ENCODE assay signal across 11 cellular contexts in genomic region chr11:69948256-69949141, GRCh38.
DNase-seq lines count a peak whose midpoint lies in the region; ATAC-seq and TF ChIP-seq lines count a peak whose summit lies in the region.
"Had no signal": no experiment of that assay in that cellular context is flagged by ENCODE, and none has a peak within 500 bp of the region (broad histone marks: within the 10 kb centered on the region; RNA-seq: fewer than 3 reads in every experiment).

No MANE protein-coding gene starts in this region.

- TF ChIP-seq CTCF in PC-3 (conservative IDR thresholded peaks at IDR 0.05; ENCODE audit: low read depth, low read length) (peak; percentile 42; the same call in 1 of the 2 replicates), osteoblast (IDR thresholded peaks at IDR 0.05; ENCODE audit: extremely low read depth, low read depth, low read length) (no peak), testis (IDR thresholded peaks at IDR 0.05) (no peak), OCI-LY7 (conservative IDR thresholded peaks at IDR 0.05; ENCODE audit: low read length) (no peak), glutamatergic neuron (IDR thresholded peaks at IDR 0.05; ENCODE audit: partially characterized antibody, unreplicated experiment) (no peak)

- no peaks in the 10 kb centered on the region for H4K20me1 ChIP-seq in PC-3 (ENCODE audit: low read length)
- no peaks in the 10 kb centered on the region for H4K20me1 ChIP-seq in osteoblast (ENCODE audit: insufficient read depth, low read length)
- no peaks in the 10 kb centered on the region for H4K20me1 ChIP-seq in OCI-LY7 (ENCODE audit: insufficient read depth, low read length)

- H3K36me3 Mint-ChIP-seq in glutamatergic neuron (ENCODE audit: unreplicated experiment) = no peaks in the 10 kb centered on the region

- peaks cover 45% of the 10 kb centered on the region for H3K4me1 ChIP-seq in PC-3 (ENCODE audit: insufficient read depth, low read length)
- peaks cover 13% of the 10 kb centered on the region for H3K4me1 ChIP-seq in osteoblast (ENCODE audit: insufficient read depth, low read length)
- H3K4me1 ChIP-seq in testis = no peaks in the 10 kb centered on the region
- H3K4me1 ChIP-seq in OCI-LY7 (ENCODE audit: insufficient read depth, low read length, poor library complexity, severe bottlenecking) = no peaks in the 10 kb centered on the region

- H3K27me3 Mint-ChIP-seq in glutamatergic neuron (ENCODE audit: unreplicated experiment) = peaks cover 5% of the 10 kb centered on the region

- CTCF ChIA-PET in PC-3 (lab: Charles Lee) (interaction anchor here (0.7 kb wide), 1 partner anchor 30 kb away, joined by 4 read pairs; no protein-coding TSS in a partner anchor), OCI-LY7 (lab: Charles Lee; ENCODE audit: unreplicated experiment) (no interaction called here)

- TF ChIP-seq POLR2A in testis (IDR thresholded peaks at IDR 0.05) = no peak

- peaks cover 5% of the 10 kb centered on the region for H3F3A ChIP-seq in PC-3 (ENCODE audit: low read length, unreplicated experiment)

- H3K79me2 ChIP-seq in PC-3 (ENCODE audit: low read length) (peaks cover 10% of the 10 kb centered on the region), osteoblast (ENCODE audit: insufficient read depth, low read length) (no peaks in the 10 kb centered on the region), OCI-LY7 (ENCODE audit: insufficient read depth, low read depth, low read length) (no peaks in the 10 kb centered on the region)

- H3K9me3 ChIP-seq in PC-3 (ENCODE audit: low read length) (no peaks in the 10 kb centered on the region), osteoblast (ENCODE audit: low read depth, low read length) (no peaks in the 10 kb centered on the region), testis (no peaks in the 10 kb centered on the region), OCI-LY7 (ENCODE audit: low read length) (no peaks in the 10 kb centered on the region)

- H3K4me3 ChIP-seq in PC-3 (ENCODE audit: low read length) (peak overlapping the region; percentile 11; the same call in 1 of the 2 replicates), osteoblast (ENCODE audit: insufficient read depth, low read length) (no peak overlapping the region), testis (no peak overlapping the region), OCI-LY7 (ENCODE audit: low read depth, low read length, poor library complexity, severe bottlenecking) (no peak overlapping the region)

- peak overlapping the region; percentile 93 for H3K9ac ChIP-seq in PC-3 (ENCODE audit: low read length)

- DNase-seq in Daoy (ENCODE audit: low read depth) = peak; percentile 89
- peak; percentile 98 for DNase-seq in PC-3
- DNase-seq in epithelial cell of prostate (ENCODE audit: low read depth, low spot score) = peak; percentile 39
- peak; percentile 87 for DNase-seq in osteoblast (ENCODE audit: insufficient read length, low spot score, missing footprints)
- no peak for DNase-seq in testis
- DNase-seq in OCI-LY7 (ENCODE audit: low spot score) = no peak
- DNase-seq in glutamatergic neuron = no peak
- DNase-seq in effector CD8-positive, alpha-beta T cell (lab: John Stamatoyannopoulos, UW) = no peak
- DNase-seq: activated CD4-positive, alpha-beta T cell treated with anti-CD3 and anti-CD28 coated beads, Interleukin-2, amount 50 U/mL, for 48 hours; NCI-H510A treated with DMSO at 0.1 percent for 48 hours; stimulated activated CD4-positive, alpha-beta T cell treated with anti-CD3 and anti-CD28 coated beads, Interleukin-2, amount 100 ng/mL, for 24 hours had no signal

- POLR2A ChIA-PET in PC-3 (lab: Charles Lee; ENCODE audit: unreplicated experiment) = interaction anchor here (0.5 to 0.7 kb wide), 4 partner anchors 20 to 670 kb away, joined by 3 to 6 read pairs (median 4); no protein-coding TSS in a partner anchor
- POLR2A ChIA-PET in OCI-LY7 (lab: Charles Lee) = no interaction called here

- H3K27me3 ChIP-seq in PC-3 (ENCODE audit: low read length) (no peaks in the 10 kb centered on the region), osteoblast (ENCODE audit: insufficient read depth, low read length) (peaks cover 29% of the 10 kb centered on the region), testis (no peaks in the 10 kb centered on the region)

- H3K4me2 ChIP-seq in PC-3 (ENCODE audit: low read length) = peak overlapping the region; percentile 60
- no peak overlapping the region for H3K4me2 ChIP-seq in osteoblast (ENCODE audit: insufficient read depth, low read length)
- H3K4me2 ChIP-seq in OCI-LY7 (ENCODE audit: low read length) = no peak overlapping the region

- intact Hi-C loops in PC-3 (cut with micrococcal nuclease) = loop anchor here (1.0 to 10.0 kb wide), 4 partner anchors 34 to 246 kb away; no protein-coding TSS in a partner anchor
- intact Hi-C loops in testis (cut with DNase I; ENCODE audit: low total_unique reads) = no loop called here
- intact Hi-C loops in OCI-LY7 (cut with micrococcal nuclease; ENCODE audit: unreplicated experiment) = loop anchor here (10.0 kb wide), 1 partner anchor 246 kb away; no protein-coding TSS in a partner anchor

- H3K36me3 ChIP-seq in PC-3 (ENCODE audit: low read depth, low read length) (no peaks in the 10 kb centered on the region), osteoblast (ENCODE audit: insufficient read depth, low read length) (no peaks in the 10 kb centered on the region), testis (ENCODE audit: low read depth, missing control alignments) (no peaks in the 10 kb centered on the region), OCI-LY7 (ENCODE audit: insufficient read depth, low read length) (no peaks in the 10 kb centered on the region)

- ATAC-seq in PC-3 = peak; percentile 82

- 56 to 77% methylated on average over 19 to 24 of the region's 24 CpGs for WGBS in testis, 2 donors

- H3K4me3 Mint-ChIP-seq in glutamatergic neuron (ENCODE audit: unreplicated experiment) = no peak overlapping the region

- H3K9me2 ChIP-seq in PC-3 (replicated peaks; ENCODE audit: low read length) = no peaks in the 10 kb centered on the region
- no peaks in the 10 kb centered on the region for H3K9me2 ChIP-seq in OCI-LY7 (ENCODE audit: insufficient read depth, low read length)

- H2AFZ ChIP-seq in PC-3 (ENCODE audit: low read length) (peak overlapping the region; percentile 49), osteoblast (ENCODE audit: low read length) (peak overlapping the region; percentile 0), OCI-LY7 (ENCODE audit: low read length) (no peak overlapping the region)

- H3K4me1 Mint-ChIP-seq in glutamatergic neuron (ENCODE audit: low read depth, unreplicated experiment) = no peaks in the 10 kb centered on the region

- H3K9me3 Mint-ChIP-seq in glutamatergic neuron (ENCODE audit: unreplicated experiment) = peaks cover 3% of the 10 kb centered on the region

- no peak overlapping the region for H3K27ac Mint-ChIP-seq in glutamatergic neuron (ENCODE audit: unreplicated experiment)

- BruUV-seq in PC-3 (replicated peaks; lab: Mats Ljungman, UMichigan) (TSS peak; percentile 86), OCI-LY7 (replicated peaks; lab: Mats Ljungman, UMichigan) (no TSS peak)

- H3K27ac ChIP-seq in PC-3 (ENCODE audit: low read length) (peak overlapping the region; percentile 97), epithelial cell of prostate (peak overlapping the region; percentile 93), osteoblast (ENCODE audit: low read depth, low read length) (no peak overlapping the region), testis (no peak overlapping the region), OCI-LY7 (ENCODE audit: low read depth, low read length, poor library complexity, severe bottlenecking) (no peak overlapping the region)

Comparison
In these comparisons a context has a peak if more than half of its experiments do, and no peak if none do; other contexts are left out.
1. DNase-seq: peak in Daoy (single experiment), PC-3 (single experiment), epithelial cell of prostate (single experiment) and osteoblast (single experiment); none in testis (single experiment), OCI-LY7 (single experiment), glutamatergic neuron (single experiment) and effector CD8-positive, alpha-beta T cell (single experiment).
2. H3K27ac ChIP-seq: peak in PC-3 (single experiment) and epithelial cell of prostate (single experiment); none in osteoblast (single experiment), testis (0 of 2) and OCI-LY7 (single experiment).